1 cellular context compared by ENCODE assay signal in the genomic region with DNA sequence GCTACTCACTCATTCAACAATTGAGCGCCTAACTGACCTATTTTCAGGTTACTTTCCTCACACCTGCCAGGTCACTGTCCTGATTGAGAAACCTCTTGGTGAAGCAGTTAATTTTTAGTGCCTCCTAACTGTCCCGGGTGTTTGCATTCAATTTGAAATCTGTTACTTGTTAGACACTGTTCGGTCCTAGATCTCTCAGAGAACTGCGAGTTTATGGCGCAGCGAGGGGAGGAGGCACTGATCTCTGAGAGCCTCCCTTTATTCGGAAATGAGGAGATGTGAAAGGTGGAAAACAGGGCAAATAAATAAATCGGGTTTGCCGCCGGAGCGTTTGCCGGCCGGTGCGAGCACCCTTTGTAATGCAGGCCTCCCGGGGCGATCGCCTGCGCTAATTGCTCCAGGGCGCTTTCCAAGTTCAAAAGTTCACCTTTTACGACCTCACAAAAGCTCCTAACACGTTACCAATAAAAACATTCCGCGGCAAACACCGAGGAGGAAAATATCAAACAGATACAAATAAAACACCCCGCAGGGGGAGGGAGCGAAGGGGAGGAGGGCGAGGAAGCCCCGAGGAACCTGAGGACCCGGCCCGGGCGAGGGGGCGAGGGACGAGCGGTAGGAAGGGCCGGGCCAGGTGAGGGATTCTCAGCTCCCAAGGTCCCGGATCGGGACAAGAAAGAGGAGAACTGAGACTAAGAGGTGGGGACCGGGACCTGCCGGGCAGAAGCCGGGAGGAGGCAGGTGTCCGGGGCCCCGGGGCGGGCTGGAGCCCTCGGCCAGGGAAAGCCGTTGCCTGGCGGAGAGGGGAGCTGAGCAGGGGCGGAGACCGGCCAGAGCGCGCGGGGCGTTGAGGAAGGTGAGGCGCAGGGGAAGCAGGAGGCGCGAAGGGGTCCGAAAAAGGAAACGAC.
TF ChIP-seq lines count a peak whose summit lies in the region.

No MANE protein-coding gene starts in this region.

TF ChIP-seq in K562, 482 proteins besides CTCF, POLR2A, EP300 and RAD21 (continued from another document and continues in another):
- TF ChIP-seq, protein P1, sequence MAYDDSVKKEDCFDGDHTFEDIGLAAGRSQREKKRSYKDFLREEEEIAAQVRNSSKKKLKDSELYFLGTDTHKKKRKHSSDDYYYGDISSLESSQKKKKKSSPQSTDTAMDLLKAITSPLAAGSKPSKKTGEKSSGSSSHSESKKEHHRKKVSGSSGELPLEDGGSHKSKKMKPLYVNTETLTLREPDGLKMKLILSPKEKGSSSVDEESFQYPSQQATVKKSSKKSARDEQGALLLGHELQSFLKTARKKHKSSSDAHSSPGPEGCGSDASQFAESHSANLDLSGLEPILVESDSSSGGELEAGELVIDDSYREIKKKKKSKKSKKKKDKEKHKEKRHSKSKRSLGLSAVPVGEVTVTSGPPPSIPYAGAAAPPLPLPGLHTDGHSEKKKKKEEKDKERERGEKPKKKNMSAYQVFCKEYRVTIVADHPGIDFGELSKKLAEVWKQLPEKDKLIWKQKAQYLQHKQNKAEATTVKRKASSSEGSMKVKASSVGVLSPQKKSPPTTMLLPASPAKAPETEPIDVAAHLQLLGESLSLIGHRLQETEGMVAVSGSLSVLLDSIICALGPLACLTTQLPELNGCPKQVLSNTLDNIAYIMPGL (CRISPR knock-in tag; IDR thresholded peaks at IDR 0.05), result no peak
- peak; percentile 62 for TF ChIP-seq RBBP5 (IDR thresholded peaks at IDR 0.05; ENCODE audit: borderline replicate concordance, insufficient read depth, low read length, poor library complexity, severe bottlenecking)
- no peak for TF ChIP-seq RBM22 (IDR thresholded peaks at IDR 0.05; ENCODE audit: low read depth, low read length, poor library complexity, severe bottlenecking)
- peak; percentile 51 for TF ChIP-seq ZFX (CRISPR knock-in tag; IDR thresholded peaks at IDR 0.05)
- 0 out of 2 replicates have a peak, but pooled peaks have one; percentile 60 for TF ChIP-seq LARP7 (IDR thresholded peaks at IDR 0.05)
- peak; percentile 46; the same call in 1 of the 2 replicates for TF ChIP-seq EGR1 (conservative IDR thresholded peaks at IDR 0.05)
- TF ChIP-seq TRIM24 (IDR thresholded peaks at IDR 0.05), result no peak
- TF ChIP-seq, protein P2, sequence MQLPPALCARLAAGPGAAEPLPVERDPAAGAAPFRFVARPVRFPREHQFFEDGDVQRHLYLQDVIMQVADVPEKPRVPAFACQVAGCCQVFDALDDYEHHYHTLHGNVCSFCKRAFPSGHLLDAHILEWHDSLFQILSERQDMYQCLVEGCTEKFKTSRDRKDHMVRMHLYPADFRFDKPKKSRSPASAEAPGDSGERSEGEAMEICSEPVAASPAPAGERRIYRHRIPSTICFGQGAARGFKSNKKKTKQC (CRISPR knock-in tag; IDR thresholded peaks at IDR 0.05), result no peak
- TF ChIP-seq SP1 (CRISPR knock-in tag; IDR thresholded peaks at IDR 0.05), result 0 out of 2 replicates have a peak, but pooled peaks have one; percentile 3
- TF ChIP-seq ZNF512 (tag; IDR thresholded peaks at IDR 0.05), result no peak
- no peak for TF ChIP-seq FUS (optimal IDR thresholded peaks at IDR 0.05; ENCODE audit: low read depth, low read length)
- TF ChIP-seq, protein P3, sequence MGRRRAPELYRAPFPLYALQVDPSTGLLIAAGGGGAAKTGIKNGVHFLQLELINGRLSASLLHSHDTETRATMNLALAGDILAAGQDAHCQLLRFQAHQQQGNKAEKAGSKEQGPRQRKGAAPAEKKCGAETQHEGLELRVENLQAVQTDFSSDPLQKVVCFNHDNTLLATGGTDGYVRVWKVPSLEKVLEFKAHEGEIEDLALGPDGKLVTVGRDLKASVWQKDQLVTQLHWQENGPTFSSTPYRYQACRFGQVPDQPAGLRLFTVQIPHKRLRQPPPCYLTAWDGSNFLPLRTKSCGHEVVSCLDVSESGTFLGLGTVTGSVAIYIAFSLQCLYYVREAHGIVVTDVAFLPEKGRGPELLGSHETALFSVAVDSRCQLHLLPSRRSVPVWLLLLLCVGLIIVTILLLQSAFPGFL (CRISPR knock-in tag; IDR thresholded peaks at IDR 0.05), result no peak
- no peak for TF ChIP-seq KLF1 (tag; IDR thresholded peaks at IDR 0.05)
- no peak for TF ChIP-seq ZNF133 (CRISPR knock-in tag; IDR thresholded peaks at IDR 0.05)
- TF ChIP-seq KDM5B (IDR thresholded peaks at IDR 0.05; ENCODE audit: insufficient replicate concordance, low read depth, low read length), result peak; percentile 20
- TF ChIP-seq ZNF436 (CRISPR knock-in tag; IDR thresholded peaks at IDR 0.05), result no peak
- no peak for TF ChIP-seq TOE1 (IDR thresholded peaks at IDR 0.05; ENCODE audit: borderline replicate concordance)
- no peak for TF ChIP-seq TOE1 (CRISPR knock-in tag; IDR thresholded peaks at IDR 0.05; ENCODE audit: borderline replicate concordance, low read depth)
- TF ChIP-seq CBX1 (IDR thresholded peaks at IDR 0.05; ENCODE audit: low read depth), result no peak
- no peak for TF ChIP-seq ZNF449 (CRISPR knock-in tag; IDR thresholded peaks at IDR 0.05)
- no peak for TF ChIP-seq ZNF12 (CRISPR knock-in tag; IDR thresholded peaks at IDR 0.05)
- TF ChIP-seq POLR2AphosphoS2 (IDR thresholded peaks at IDR 0.05; ENCODE audit: low read length), result no peak
- TF ChIP-seq RFX7 (CRISPR knock-in tag; IDR thresholded peaks at IDR 0.05), result no peak
- TF ChIP-seq ZNF318 (IDR thresholded peaks at IDR 0.05; ENCODE audit: borderline replicate concordance in 1 of 2, low read depth in 1 of 2), result no peak
- TF ChIP-seq NR2C1 (IDR thresholded peaks at IDR 0.05), result no peak
- no peak; the same call in 1 of the 2 replicates for TF ChIP-seq NR2C1 (tag; IDR thresholded peaks at IDR 0.05)
- TF ChIP-seq CBFA2T3 (IDR thresholded peaks at IDR 0.05), result no peak
- no peak for TF ChIP-seq ZFP36 (IDR thresholded peaks at IDR 0.05; ENCODE audit: low read depth, low read length, partially characterized antibody)
- TF ChIP-seq MEIS2 (IDR thresholded peaks at IDR 0.05; ENCODE audit: partially characterized antibody), result no peak
- TF ChIP-seq, protein P4, sequence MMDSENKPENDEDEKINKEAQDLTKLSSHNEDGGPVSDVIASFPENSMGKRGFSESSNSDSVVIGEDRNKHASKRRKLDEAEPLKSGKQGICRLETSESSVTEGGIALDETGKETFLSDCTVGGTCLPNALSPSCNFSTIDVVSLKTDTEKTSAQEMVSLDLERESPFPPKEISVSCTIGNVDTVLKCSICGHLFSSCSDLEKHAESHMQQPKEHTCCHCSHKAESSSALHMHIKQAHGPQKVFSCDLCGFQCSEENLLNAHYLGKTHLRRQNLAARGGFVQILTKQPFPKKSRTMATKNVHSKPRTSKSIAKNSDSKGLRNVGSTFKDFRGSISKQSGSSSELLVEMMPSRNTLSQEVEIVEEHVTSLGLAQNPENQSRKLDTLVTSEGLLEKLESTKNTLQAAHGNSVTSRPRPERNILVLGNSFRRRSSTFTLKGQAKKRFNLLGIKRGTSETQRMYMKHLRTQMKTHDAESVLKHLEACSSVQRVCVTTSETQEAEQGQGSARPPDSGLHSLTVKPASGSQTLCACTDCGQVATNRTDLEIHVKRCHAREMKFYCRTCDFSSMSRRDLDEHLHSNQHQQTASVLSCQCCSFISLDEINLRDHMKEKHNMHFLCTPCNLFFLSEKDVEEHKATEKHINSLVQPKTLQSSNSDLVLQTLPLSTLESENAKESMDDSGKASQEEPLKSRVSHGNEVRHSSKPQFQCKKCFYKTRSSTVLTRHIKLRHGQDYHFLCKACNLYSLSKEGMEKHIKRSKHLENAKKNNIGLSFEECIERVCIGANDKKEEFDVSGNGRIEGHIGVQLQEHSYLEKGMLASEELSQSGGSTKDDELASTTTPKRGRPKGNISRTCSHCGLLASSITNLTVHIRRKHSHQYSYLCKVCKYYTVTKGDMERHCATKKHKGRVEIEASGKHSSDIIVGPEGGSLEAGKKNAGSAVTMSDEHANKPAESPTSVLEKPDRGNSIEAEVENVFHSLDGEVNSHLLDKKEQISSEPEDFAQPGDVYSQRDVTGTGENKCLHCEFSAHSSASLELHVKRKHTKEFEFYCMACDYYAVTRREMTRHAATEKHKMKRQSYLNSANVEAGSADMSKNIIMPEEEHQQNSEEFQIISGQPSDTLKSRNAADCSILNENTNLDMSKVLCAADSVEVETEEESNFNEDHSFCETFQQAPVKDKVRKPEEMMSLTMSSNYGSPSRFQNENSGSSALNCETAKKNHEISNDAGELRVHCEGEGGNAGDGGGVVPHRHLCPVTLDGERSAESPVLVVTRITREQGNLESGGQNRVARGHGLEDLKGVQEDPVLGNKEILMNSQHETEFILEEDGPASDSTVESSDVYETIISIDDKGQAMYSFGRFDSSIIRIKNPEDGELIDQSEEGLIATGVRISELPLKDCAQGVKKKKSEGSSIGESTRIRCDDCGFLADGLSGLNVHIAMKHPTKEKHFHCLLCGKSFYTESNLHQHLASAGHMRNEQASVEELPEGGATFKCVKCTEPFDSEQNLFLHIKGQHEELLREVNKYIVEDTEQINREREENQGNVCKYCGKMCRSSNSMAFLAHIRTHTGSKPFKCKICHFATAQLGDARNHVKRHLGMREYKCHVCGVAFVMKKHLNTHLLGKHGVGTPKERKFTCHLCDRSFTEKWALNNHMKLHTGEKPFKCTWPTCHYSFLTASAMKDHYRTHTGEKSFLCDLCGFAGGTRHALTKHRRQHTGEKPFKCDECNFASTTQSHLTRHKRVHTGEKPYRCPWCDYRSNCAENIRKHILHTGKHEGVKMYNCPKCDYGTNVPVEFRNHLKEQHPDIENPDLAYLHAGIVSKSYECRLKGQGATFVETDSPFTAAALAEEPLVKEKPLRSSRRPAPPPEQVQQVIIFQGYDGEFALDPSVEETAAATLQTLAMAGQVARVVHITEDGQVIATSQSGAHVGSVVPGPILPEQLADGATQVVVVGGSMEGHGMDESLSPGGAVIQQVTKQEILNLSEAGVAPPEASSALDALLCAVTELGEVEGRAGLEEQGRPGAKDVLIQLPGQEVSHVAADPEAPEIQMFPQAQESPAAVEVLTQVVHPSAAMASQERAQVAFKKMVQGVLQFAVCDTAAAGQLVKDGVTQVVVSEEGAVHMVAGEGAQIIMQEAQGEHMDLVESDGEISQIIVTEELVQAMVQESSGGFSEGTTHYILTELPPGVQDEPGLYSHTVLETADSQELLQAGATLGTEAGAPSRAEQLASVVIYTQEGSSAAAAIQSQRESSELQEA (IDR thresholded peaks at IDR 0.05; ENCODE audit: low read depth), result no peak
